ENCODE assay signal across 22 cellular contexts in the genomic region with DNA sequence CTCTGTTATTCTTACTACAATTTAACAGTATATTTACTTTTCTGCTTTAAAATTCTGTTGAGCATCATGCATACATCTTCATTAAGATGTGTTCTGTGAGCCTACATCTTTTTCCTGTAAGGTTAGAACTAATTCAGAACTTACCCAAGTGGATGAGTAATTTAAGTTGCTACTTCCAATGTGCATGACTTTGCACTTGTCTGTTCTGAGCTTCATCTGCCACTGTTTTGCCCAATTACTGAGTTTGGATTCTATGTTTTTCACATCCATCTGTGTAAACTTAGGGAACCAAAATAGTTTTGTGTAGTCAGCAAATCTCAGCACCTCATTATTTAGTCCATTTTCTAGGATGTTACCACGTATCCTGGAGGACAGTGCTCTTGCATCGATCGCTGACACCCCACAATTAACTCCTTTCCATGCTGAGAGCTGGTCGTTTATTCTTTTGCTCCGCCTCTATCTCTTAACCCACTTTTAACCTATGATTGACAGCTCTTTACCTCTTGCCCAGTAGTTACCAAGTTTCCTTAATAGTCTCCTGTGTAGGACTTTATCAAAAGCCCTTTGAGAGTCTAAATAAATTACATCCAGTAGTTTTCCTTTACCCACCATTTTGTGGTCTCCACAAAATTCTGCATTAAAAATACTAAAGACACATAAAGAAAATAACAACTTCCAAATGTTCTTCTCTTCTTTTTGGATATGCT.
"Had no signal": no experiment of that assay in that cellular context is flagged by ENCODE, and none has a peak within 500 bp of the region (broad histone marks: within the 10 kb centered on the region; RNA-seq: fewer than 3 reads in every experiment).

No MANE protein-coding gene starts in this region.

- H3K27ac Mint-ChIP-seq: activated naive CD4-positive, alpha-beta T cell treated with anti-CD3 and anti-CD28 coated beads, Interleukin-2, amount 50 U/mL, for 24 hours; natural killer cell had no signal

- H3K4me2 ChIP-seq: smooth muscle cell had no signal

- H3K4me1 ChIP-seq: breast epithelium, lower lobe of right lung, vagina had no signal

- H3K27ac ChIP-seq: breast epithelium, lower lobe of right lung, stomach, vagina, VCaP had no signal

- H3K36me3 Mint-ChIP-seq: activated naive CD4-positive, alpha-beta T cell treated with anti-CD3 and anti-CD28 coated beads, Interleukin-2, amount 50 U/mL, for 24 hours; natural killer cell had no signal

- DNase-seq: activated CD4-positive, alpha-beta T cell treated with anti-CD3 and anti-CD28 coated beads for 1 hour; activated gamma-delta T cell; cerebellar nuclear complex; cortex of kidney; effector CD8-positive, alpha-beta T cell; hypothalamus; islet precursor cell; lower lobe of right lung; natural killer cell; pancreas; stimulated activated CD4-positive, alpha-beta T cell treated with anti-CD3 and anti-CD28 coated beads, Interleukin-4, amount 100 ng/mL, for 1 hour; stomach; T-helper 9 cell; trophoblast cell had no signal

- H3K4me3 ChIP-seq: breast epithelium, lower lobe of right lung, pancreas, smooth muscle cell, stomach, vagina had no signal

- H3K9me3 ChIP-seq: breast epithelium, lower lobe of right lung, pancreas, stomach, vagina had no signal

- H3K9me3 Mint-ChIP-seq: activated naive CD4-positive, alpha-beta T cell treated with anti-CD3 and anti-CD28 coated beads, Interleukin-2, amount 50 U/mL, for 24 hours; natural killer cell had no signal

- ATAC-seq: lower lobe of right lung, natural killer cell, pancreas, sciatic nerve had no signal

- H3K4me1 Mint-ChIP-seq: activated naive CD4-positive, alpha-beta T cell treated with anti-CD3 and anti-CD28 coated beads, Interleukin-2, amount 50 U/mL, for 24 hours; natural killer cell had no signal

- H3K4me3 Mint-ChIP-seq: activated naive CD4-positive, alpha-beta T cell treated with anti-CD3 and anti-CD28 coated beads, Interleukin-2, amount 50 U/mL, for 24 hours; natural killer cell had no signal

- H3K27me3 ChIP-seq: breast epithelium, pancreas, stomach, vagina had no signal

- FAIRE-seq: astrocyte, frontal cortex, pancreas had no signal

- H3K36me3 ChIP-seq: breast epithelium, lower lobe of right lung, pancreas, stomach, vagina had no signal
